27 cellular contexts compared by ENCODE assay signal in genomic region chr12:132284618-132285310, GRCh38. TPM values are rescaled to one million over a fixed set of nuclear protein-coding genes. Genes with fewer than 3 reads are reported as not detected.
DNase-seq lines count a peak whose midpoint lies in the region; ATAC-seq, FAIRE-seq and TF ChIP-seq lines count a peak whose summit lies in the region.
"Had no signal": no experiment of that assay in that cellular context is flagged by ENCODE, and none has a peak within 500 bp of the region (broad histone marks: within the 10 kb centered on the region; RNA-seq: fewer than 3 reads in every experiment).

No MANE protein-coding gene starts in this region.

- POLR2A ChIA-PET in PC-9 (lab: Charles Lee; ENCODE audit: unreplicated experiment): interaction anchor here (0.6 to 0.9 kb wide), 2 partner anchors 99 to 162 kb away, joined by 8 to 15 read pairs; no protein-coding TSS in a partner anchor

- peak; percentile 10 for DNase-seq in natural killer cell treated with Interleukin-12 subunit alpha and Interleukin-12 subunit beta and Interleukin-15 and Interleukin-18, amount 100 ng/mL, for 72 hours (ENCODE audit: low spot score)
- DNase-seq in natural killer cell (no peak), PC-9 (peak; percentile 80 to 86), epithelial cell of esophagus (ENCODE audit: low read depth) (peak; percentile 42), urothelium cell line (ENCODE audit: low spot score) (peak; percentile 63), NCI-H2081 (lab: John Stamatoyannopoulos, UW) (no peak), foreskin fibroblast (no peak)
- DNase-seq: activated CD4-positive, alpha-beta memory T cell treated with anti-CD3 and anti-CD28 coated beads, Interleukin-2, amount 10 ng/mL, durations not matched to agents 7 days and 5 days; activated naive CD8-positive, alpha-beta T cell treated with anti-CD3 and anti-CD28 coated beads for 36 hours; activated T-cell treated with anti-CD3 and anti-CD28 coated beads, Interleukin-2, amount 50 U/mL, for 72 hours; CD8-positive, alpha-beta T cell; hippocampal formation; KG1; NCI-H1417 treated with DMSO at 0.1 percent for 48 hours; NCI-H345; NK-92 treated with Interleukin-12 subunit alpha and Interleukin-12 subunit beta, amount 100 ng/mL, for 24 hours; nucleus accumbens; SIG-M5; stimulated activated CD4-positive, alpha-beta T cell treated with anti-CD3 and anti-CD28 coated beads, Interleukin-2, amount 100 ng/mL, for 48 hours; T-helper 2 cell had no signal

- H3K4me1 ChIP-seq in PC-9 (replicated peaks; ENCODE audit: insufficient read depth): peaks cover 28% of the 10 kb centered on the region

- no peaks in the 10 kb centered on the region for H3K9me2 ChIP-seq in PC-9 (ENCODE audit: insufficient read depth)

- no peak overlapping the region for H3K4me3 Mint-ChIP-seq in natural killer cell treated with Interleukin-12 subunit alpha and Interleukin-12 subunit beta and Interleukin-15 and Interleukin-18, amount 100 ng/mL, for 72 hours
- H3K4me3 Mint-ChIP-seq in natural killer cell: no peak overlapping the region
- H3K4me3 Mint-ChIP-seq: activated CD4-positive, alpha-beta memory T cell treated with anti-CD3 and anti-CD28 coated beads, Interleukin-2, amount 10 ng/mL, durations not matched to agents 7 days and 5 days; activated naive CD8-positive, alpha-beta T cell treated with anti-CD3 and anti-CD28 coated beads for 36 hours; CD8-positive, alpha-beta T cell had no signal

- peak overlapping the region; percentile 53 for H3K4me2 ChIP-seq in PC-9

- H3K27me3 Mint-ChIP-seq in natural killer cell treated with Interleukin-12 subunit alpha and Interleukin-12 subunit beta and Interleukin-15 and Interleukin-18, amount 100 ng/mL, for 72 hours: peaks cover 8 to 15% of the 10 kb centered on the region in 2 donors
- peaks cover 14% of the 10 kb centered on the region in 2 donors for H3K27me3 Mint-ChIP-seq in natural killer cell (ENCODE audit: low read depth in 2 of 2)

- no peaks in the 10 kb centered on the region; the same call in 1 of the 2 replicates for H4K20me1 ChIP-seq in PC-9 (ENCODE audit: insufficient read depth)

- peaks cover 26% of the 10 kb centered on the region for H3K27me3 ChIP-seq in PC-9 (ENCODE audit: insufficient read depth, low read depth)

- TSS peak; percentile 22 for BruUV-seq in PC-9 (replicated peaks; lab: Mats Ljungman, UMichigan)

- no peaks in the 10 kb centered on the region; the same call in 1 of the 2 replicates for H3K9me3 ChIP-seq in PC-9 (ENCODE audit: insufficient read depth, low read depth)
- H3K9me3 ChIP-seq: vagina had no signal

- no peak overlapping the region for H2AFZ ChIP-seq in PC-9

- H3K36me3 ChIP-seq in PC-9 (ENCODE audit: low read depth): no peaks in the 10 kb centered on the region
- H3K36me3 ChIP-seq: cardiac muscle cell, vagina had no signal

- CTCF ChIA-PET in PC-9 (lab: Charles Lee): interaction anchor here (0.6 kb wide), 1 partner anchor 123 kb away, joined by 20 read pairs; no protein-coding TSS in a partner anchor

- no peaks in the 10 kb centered on the region for H3K9me3 Mint-ChIP-seq in natural killer cell treated with Interleukin-12 subunit alpha and Interleukin-12 subunit beta and Interleukin-15 and Interleukin-18, amount 100 ng/mL, for 72 hours
- no peaks in the 10 kb centered on the region for H3K9me3 Mint-ChIP-seq in natural killer cell
- H3K9me3 Mint-ChIP-seq: activated CD4-positive, alpha-beta memory T cell treated with anti-CD3 and anti-CD28 coated beads, Interleukin-2, amount 10 ng/mL, durations not matched to agents 7 days and 5 days; activated naive CD8-positive, alpha-beta T cell treated with anti-CD3 and anti-CD28 coated beads for 36 hours; activated T-cell treated with anti-CD3 and anti-CD28 coated beads, Interleukin-2, amount 50 U/mL, for 72 hours; CD8-positive, alpha-beta T cell had no signal

- TF ChIP-seq CTCF in natural killer cell (IDR thresholded peaks at IDR 0.05): no peak
- peak; percentile 5; the same call in 1 of the 2 replicates for TF ChIP-seq CTCF in PC-9 (conservative IDR thresholded peaks at IDR 0.05)
- TF ChIP-seq CTCF in epithelial cell of esophagus (IDR thresholded peaks at IDR 0.05; ENCODE audit: insufficient read depth, low read depth, low read length, missing control alignments): no peak
- no peak for TF ChIP-seq CTCF in foreskin fibroblast (IDR thresholded peaks at IDR 0.05; ENCODE audit: low read depth, low read length)

- peaks cover 23% of the 10 kb centered on the region; the same call in 1 of the 2 replicates for H3F3A ChIP-seq in PC-9 (ENCODE audit: insufficient read depth, low read depth)

- H3K4me3 ChIP-seq in PC-9 (no peak overlapping the region), epithelial cell of esophagus (ENCODE audit: low read length) (no peak overlapping the region), foreskin fibroblast (ENCODE audit: low read depth in 1 of 2, low read length in 2 of 2) (no peak overlapping the region)
- H3K4me3 ChIP-seq: cardiac muscle cell, GM12878 had no signal

- no peaks in the 10 kb centered on the region for H3K79me2 ChIP-seq in PC-9 (ENCODE audit: low read depth)

- intact Hi-C loops in natural killer cell (cut with micrococcal nuclease): no loop called here
- intact Hi-C loops in PC-9 (cut with micrococcal nuclease; ENCODE audit: unreplicated experiment): loop anchor here (5.0 kb wide), 2 partner anchors 62 to 108 kb away; no protein-coding TSS in a partner anchor

- peaks cover 0 to 10% of the 10 kb centered on the region in 2 donors for H3K4me1 Mint-ChIP-seq in natural killer cell treated with Interleukin-12 subunit alpha and Interleukin-12 subunit beta and Interleukin-15 and Interleukin-18, amount 100 ng/mL, for 72 hours (ENCODE audit: low read depth in 2 of 2)
- peaks cover 4 to 5% of the 10 kb centered on the region in 2 donors for H3K4me1 Mint-ChIP-seq in natural killer cell
- H3K4me1 Mint-ChIP-seq: activated naive CD8-positive, alpha-beta T cell treated with anti-CD3 and anti-CD28 coated beads for 36 hours had no signal

- no peak overlapping the region for H3K27ac ChIP-seq in PC-9
- H3K27ac ChIP-seq: cardiac muscle cell, HL-60, vagina had no signal

- H3K36me3 Mint-ChIP-seq in natural killer cell treated with Interleukin-12 subunit alpha and Interleukin-12 subunit beta and Interleukin-15 and Interleukin-18, amount 100 ng/mL, for 72 hours: no peaks in the 10 kb centered on the region
- no peaks in the 10 kb centered on the region for H3K36me3 Mint-ChIP-seq in natural killer cell
- H3K36me3 Mint-ChIP-seq: activated naive CD8-positive, alpha-beta T cell treated with anti-CD3 and anti-CD28 coated beads for 36 hours; CD8-positive, alpha-beta T cell had no signal

- FAIRE-seq in urothelium cell line (lab: Jason Lieb, UNC): no peak
- FAIRE-seq: G401.6, GM12878 had no signal

- H3K27ac Mint-ChIP-seq in natural killer cell treated with Interleukin-12 subunit alpha and Interleukin-12 subunit beta and Interleukin-15 and Interleukin-18, amount 100 ng/mL, for 72 hours: no peak overlapping the region
- H3K27ac Mint-ChIP-seq in natural killer cell: no peak overlapping the region
- H3K27ac Mint-ChIP-seq: activated CD4-positive, alpha-beta memory T cell treated with anti-CD3 and anti-CD28 coated beads, Interleukin-2, amount 10 ng/mL, durations not matched to agents 7 days and 5 days; activated naive CD8-positive, alpha-beta T cell treated with anti-CD3 and anti-CD28 coated beads for 36 hours; activated T-cell treated with anti-CD3 and anti-CD28 coated beads, Interleukin-2, amount 50 U/mL, for 72 hours; CD8-positive, alpha-beta T cell had no signal

- ATAC-seq in natural killer cell treated with Interleukin-12 subunit alpha and Interleukin-12 subunit beta and Interleukin-15 and Interleukin-18, amount 100 ng/mL, for 72 hours: no peak
- ATAC-seq in natural killer cell (no peak), GM21390 (IDR thresholded peaks at IDR 0.05; ENCODE audit: unreplicated experiment) (no peak)
- ATAC-seq: activated T-cell treated with anti-CD3 and anti-CD28 coated beads, Interleukin-2, amount 50 U/mL, for 72 hours; CD8-positive, alpha-beta T cell; GM12878 had no signal

RNA-seq across cellular contexts. Expression of gene GALNT9, which starts 44.6 kb away (rescaled TPM):
- total RNA-seq in natural killer cell treated with Interleukin-12 subunit alpha and Interleukin-12 subunit beta and Interleukin-15 and Interleukin-18, amount 100 ng/mL, for 72 hours: not detected
- total RNA-seq in natural killer cell (not detected), PC-9 (2021) (11.2 and 16.1 TPM in 2 replicates)
- total RNA-seq: activated CD4-positive, alpha-beta memory T cell treated with anti-CD3 and anti-CD28 coated beads, Interleukin-2, amount 10 ng/mL, durations not matched to agents 7 days and 5 days; activated naive CD8-positive, alpha-beta T cell treated with anti-CD3 and anti-CD28 coated beads for 36 hours; CD8-positive, alpha-beta T cell; GM12878; subcutaneous adipose tissue had no signal

Comparison
In these comparisons a context has a peak if more than half of its experiments do, and no peak if none do; other contexts are left out.
1. DNase-seq: peak in natural killer cell treated with Interleukin-12 subunit alpha and Interleukin-12 subunit beta and Interleukin-15 and Interleukin-18, amount 100 ng/mL, for 72 hours (single experiment), PC-9 (2 of 2), epithelial cell of esophagus (single experiment) and urothelium cell line (single experiment); none in natural killer cell (single experiment), NCI-H2081 (0 of 2) and foreskin fibroblast (0 of 2).
2. RNA of gene GALNT9, which starts 44.6 kb away (total RNA-seq): 11.2 to 16.1 TPM in PC-9; not detected in natural killer cell treated with Interleukin-12 subunit alpha and Interleukin-12 subunit beta and Interleukin-15 and Interleukin-18, amount 100 ng/mL, for 72 hours and not detected in natural killer cell; every median in the first group is over 10 times any median in the second.